Comparison of ENCODE assay signal across 11 cellular contexts in genomic region chr12:7512528-7512927, GRCh38. TPM values are rescaled to one million over a fixed set of nuclear protein-coding genes. Genes with fewer than 3 reads are reported as not detected.
DNase-seq lines count a peak whose midpoint lies in the region; ATAC-seq and TF ChIP-seq lines count a peak whose summit lies in the region.
"Had no signal": no experiment of that assay in that cellular context is flagged by ENCODE, and none has a peak within 500 bp of the region (broad histone marks: within the 10 kb centered on the region; RNA-seq: fewer than 3 reads in every experiment).

No MANE protein-coding gene starts in this region.

- no peak for ATAC-seq in activated T-cell treated with anti-CD3 and anti-CD28 coated beads, Interleukin-2, amount 50 U/mL, for 4 hours
- ATAC-seq in GM19463 (IDR thresholded peaks at IDR 0.05; ENCODE audit: unreplicated experiment): no peak
- ATAC-seq in HG03095 (IDR thresholded peaks at IDR 0.05; ENCODE audit: unreplicated experiment): no peak

- DNase-seq in EL (peak; percentile 92), NCI-H460 (ENCODE audit: extremely low read depth, low read depth) (peak; percentile 11), choroid plexus epithelial cell (ENCODE audit: low read depth) (peak; percentile 97), non-pigmented ciliary epithelial cell (ENCODE audit: low read depth) (peak; percentile 81)
- no peak for DNase-seq in stimulated activated CD4-positive, alpha-beta T cell treated with anti-CD3 and anti-CD28 coated beads, Interleukin-12 subunit alpha, Interleukin-12 subunit beta, amount 100 ng/mL, for 4 hours
- DNase-seq in activated T-cell treated with anti-CD3 and anti-CD28 coated beads, Interleukin-2, amount 50 U/mL, for 4 hours: no peak
- DNase-seq: activated B cell treated with CpG ODN at 0.5 μM for 24 hours, NCI-H69 had no signal

- H3K27me3 Mint-ChIP-seq in activated T-cell treated with anti-CD3 and anti-CD28 coated beads, Interleukin-2, amount 50 U/mL, for 4 hours (ENCODE audit: low read depth): peaks cover 18% of the 10 kb centered on the region

- no peaks in the 10 kb centered on the region for H3K9me3 Mint-ChIP-seq in activated T-cell treated with anti-CD3 and anti-CD28 coated beads, Interleukin-2, amount 50 U/mL, for 4 hours

- no peak for TF ChIP-seq CTCF in choroid plexus epithelial cell (conservative IDR thresholded peaks at IDR 0.05; ENCODE audit: low read depth, low read length)

- H3K4me3 ChIP-seq in choroid plexus epithelial cell (ENCODE audit: low read depth, low read length): no peak overlapping the region

- H3K4me3 Mint-ChIP-seq in activated T-cell treated with anti-CD3 and anti-CD28 coated beads, Interleukin-2, amount 50 U/mL, for 4 hours: no peak overlapping the region
- H3K4me3 Mint-ChIP-seq: activated B cell treated with CpG ODN at 0.5 μM for 24 hours had no signal

- no peaks in the 10 kb centered on the region for H3K36me3 Mint-ChIP-seq in activated T-cell treated with anti-CD3 and anti-CD28 coated beads, Interleukin-2, amount 50 U/mL, for 4 hours (ENCODE audit: insufficient read depth)

- no peaks in the 10 kb centered on the region for H3K4me1 Mint-ChIP-seq in activated T-cell treated with anti-CD3 and anti-CD28 coated beads, Interleukin-2, amount 50 U/mL, for 4 hours (ENCODE audit: low read depth)
- H3K4me1 Mint-ChIP-seq: activated B cell treated with CpG ODN at 0.5 μM for 24 hours had no signal

RNA-seq across cellular contexts. Expression of gene CD163, which starts 9.0 kb away (rescaled TPM):
- total RNA-seq in NCI-H460 (2014; rRNA removed; shearing (Covaris generic)): not detected in 2 replicates
- polyA plus RNA-seq in NCI-H460 (2014; cell fraction: nucleus; rRNA removed): not detected in 2 replicates
- total RNA-seq in activated T-cell treated with anti-CD3 and anti-CD28 coated beads, Interleukin-2, amount 50 U/mL, for 4 hours: under 1 TPM; 0.61 to 0.81 (median 0.65) TPM
- total RNA-seq: osteocyte had no signal

Comparison
In these comparisons a context has a peak if more than half of its experiments do, and no peak if none do; other contexts are left out.
1. DNase-seq: peak in EL (single experiment), NCI-H460 (single experiment), choroid plexus epithelial cell (single experiment) and non-pigmented ciliary epithelial cell (single experiment); none in stimulated activated CD4-positive, alpha-beta T cell treated with anti-CD3 and anti-CD28 coated beads, Interleukin-12 subunit alpha, Interleukin-12 subunit beta, amount 100 ng/mL, for 4 hours (single experiment) and activated T-cell treated with anti-CD3 and anti-CD28 coated beads, Interleukin-2, amount 50 U/mL, for 4 hours (single experiment).